In genomic region chr13:41456768-41457588, GRCh38 we compare ENCODE assay signal across 8 cellular contexts. TPM values are rescaled to one million over a fixed set of nuclear protein-coding genes. Genes with fewer than 3 reads are reported as not detected.
DNase-seq lines count a peak whose midpoint lies in the region; ATAC-seq and TF ChIP-seq lines count a peak whose summit lies in the region.

Gene RGCC (plus strand): TSS chr13:41457550. CDS start chr13:41457708, 158 bp downstream.

- peak; percentile 61 for ATAC-seq in HG02884 (IDR thresholded peaks at IDR 0.05; ENCODE audit: unreplicated experiment)
- peak; percentile 64 for ATAC-seq in foreskin keratinocyte

- BruUV-seq in OCI-LY7 (replicated peaks; lab: Mats Ljungman, UMichigan), result no TSS peak

- no peaks in the 10 kb centered on the region for H3K9me2 ChIP-seq in OCI-LY7 (ENCODE audit: insufficient read depth, low read length)

- no peak for TF ChIP-seq CTCF in OCI-LY7 (conservative IDR thresholded peaks at IDR 0.05; ENCODE audit: low read length)
- TF ChIP-seq CTCF in foreskin keratinocyte (conservative IDR thresholded peaks at IDR 0.05), result no peak
- no peak for TF ChIP-seq CTCF in neural progenitor cell (IDR thresholded peaks at IDR 0.05)
- TF ChIP-seq CTCF in stomach (IDR thresholded peaks at IDR 0.05), result no peak

- H3K4me2 ChIP-seq in OCI-LY7 (ENCODE audit: low read length) (peak within 1 kb of the TSS; percentile 94), neural progenitor cell (peak within 1 kb of the TSS; percentile 90)

- H3K36me3 ChIP-seq in OCI-LY7 (ENCODE audit: insufficient read depth, low read length), result peaks cover 40% of the 10 kb centered on the region
- no peaks in the 10 kb centered on the region for H3K36me3 ChIP-seq in neural progenitor cell
- H3K36me3 ChIP-seq in stomach, result peaks cover 0 to 3% (median 0%) of the 10 kb centered on the region in 4 donors

- 6 to 25% (median 7%) methylated on average over 30 to 91 of the region's 92 CpGs for WGBS in stomach, 5 donors

- peaks cover 13% of the 10 kb centered on the region for H3K4me1 Mint-ChIP-seq in neural progenitor cell

- CTCF ChIA-PET in OCI-LY7 (lab: Charles Lee; ENCODE audit: unreplicated experiment), result no interaction called here

- DNase-seq in NCI-H2081 (lab: John Stamatoyannopoulos, UW), result peak; percentile 12 to 39
- no peak for DNase-seq in NCI-H2081 treated with DMSO at 0.1 percent for 48 hours (lab: John Stamatoyannopoulos, UW)
- peak; percentile 80 for DNase-seq in OCI-LY7 (ENCODE audit: low spot score)
- DNase-seq in activated T-helper 9 cell treated with anti-CD3 and anti-CD28 coated beads, Interleukin-2, amount 50 U/mL, for 16 hours (ENCODE audit: low read depth), result peak; percentile 91
- no peak for DNase-seq in foreskin keratinocyte
- peak; percentile 87 for DNase-seq in neural progenitor cell (ENCODE audit: low spot score)
- DNase-seq in stomach, result peak; percentile 79

- peaks cover 1% of the 10 kb centered on the region for H3K36me3 Mint-ChIP-seq in neural progenitor cell

- no peak for TF ChIP-seq EP300 in stomach (IDR thresholded peaks at IDR 0.05)

- POLR2A ChIA-PET in OCI-LY7 (lab: Charles Lee), result interaction anchor here (0.6 to 5.1 kb wide), 3 partner anchors 44 to 279 kb away, joined by 4 to 82 read pairs (median 6); no protein-coding TSS in a partner anchor

- H3K9ac ChIP-seq in neural progenitor cell, result no peak within 1 kb of the TSS

- peaks cover 8% of the 10 kb centered on the region for H3F3A ChIP-seq in neural progenitor cell (ENCODE audit: low read depth)

- peaks cover 26% of the 10 kb centered on the region for H3K4me1 ChIP-seq in OCI-LY7 (ENCODE audit: insufficient read depth, low read length, poor library complexity, severe bottlenecking)
- no peaks in the 10 kb centered on the region for H3K4me1 ChIP-seq in foreskin keratinocyte
- no peaks in the 10 kb centered on the region for H3K4me1 ChIP-seq in neural progenitor cell
- H3K4me1 ChIP-seq in stomach, result peaks cover 8 to 32% (median 27%) of the 10 kb centered on the region in 4 donors

- H3K9me3 ChIP-seq in OCI-LY7 (ENCODE audit: low read length) (no peaks in the 10 kb centered on the region), neural progenitor cell (ENCODE audit: low read depth) (no peaks in the 10 kb centered on the region), stomach (no peaks in the 10 kb centered on the region)

- H3K27me3 ChIP-seq in foreskin keratinocyte (peaks cover 35% of the 10 kb centered on the region), neural progenitor cell (peaks cover 100% of the 10 kb centered on the region), stomach (peaks cover 0 to 56% (median 27%) of the 10 kb centered on the region in 3 donors)

- H3K27ac ChIP-seq in OCI-LY7 (ENCODE audit: low read depth, low read length, poor library complexity, severe bottlenecking) (peak within 1 kb of the TSS; percentile 95), foreskin keratinocyte (no peak within 1 kb of the TSS), neural progenitor cell (no peak within 1 kb of the TSS), stomach (peak within 1 kb of the TSS; percentile 52 to 75 (median 70))

- peaks cover 30% of the 10 kb centered on the region for H3K27me3 Mint-ChIP-seq in neural progenitor cell (ENCODE audit: insufficient read depth, low read depth)

- H2AFZ ChIP-seq in OCI-LY7 (ENCODE audit: low read length) (peak within 1 kb of the TSS; percentile 69; the same call in 1 of the 2 replicates), neural progenitor cell (replicated peaks) (peak within 1 kb of the TSS; percentile 92)

- peaks cover 6% of the 10 kb centered on the region for H3K9me3 Mint-ChIP-seq in neural progenitor cell

- H3K27ac Mint-ChIP-seq in neural progenitor cell, result no peak within 1 kb of the TSS

- H4K20me1 ChIP-seq in OCI-LY7 (ENCODE audit: insufficient read depth, low read length) (peaks cover 5% of the 10 kb centered on the region; the same call in 1 of the 2 replicates), neural progenitor cell (ENCODE audit: low read depth) (no peaks in the 10 kb centered on the region)

- H3K79me2 ChIP-seq in OCI-LY7 (ENCODE audit: insufficient read depth, low read depth, low read length) (peaks cover 44% of the 10 kb centered on the region), neural progenitor cell (ENCODE audit: low read depth) (no peaks in the 10 kb centered on the region)

- intact Hi-C loops in OCI-LY7 (cut with micrococcal nuclease; ENCODE audit: unreplicated experiment), result no loop called here
- intact Hi-C loops in stomach (cut with DNase I; ENCODE audit: low total_unique reads), result no loop called here

- H3K4me3 Mint-ChIP-seq in neural progenitor cell, result peak within 1 kb of the TSS; percentile 84

- H3K4me3 ChIP-seq in OCI-LY7 (ENCODE audit: low read depth, low read length, poor library complexity, severe bottlenecking) (peak within 1 kb of the TSS; percentile 85), neural progenitor cell (peak within 1 kb of the TSS; percentile 63), stomach (peak within 1 kb of the TSS; percentile 51 to 91 (median 68))

- no peak for TF ChIP-seq POLR2A in stomach (IDR thresholded peaks at IDR 0.05)

RNA-seq across cellular contexts. Expression of gene RGCC, which starts in this region (rescaled TPM):
- 219 and 274 TPM in 2 replicates for total RNA-seq in OCI-LY7 (2014; rRNA removed; shearing (Covaris generic))
- total RNA-seq in OCI-LY7 (2022) (89.5 and 101 TPM in 2 replicates), foreskin keratinocyte (0.51 and 0.88 TPM in 2 replicates), neural progenitor cell (ENCODE audit: low replicate concordance) (not detected in 2 replicates), stomach (10 to 100 TPM in 4 of 5 donors, 1 to 10 TPM in 1; 4.6 to 58.3 (median 39.8) TPM)
- polyA plus RNA-seq in foreskin keratinocyte (0.74 and 1.1 TPM in 2 replicates), stomach (10 to 100 TPM; 10.6 to 38.2 (median 19.1) TPM)

Comparison
In these comparisons a context has a peak if more than half of its experiments do, and no peak if none do; other contexts are left out.
1. DNase-seq: peak in NCI-H2081 (2 of 2), OCI-LY7 (single experiment), activated T-helper 9 cell treated with anti-CD3 and anti-CD28 coated beads, Interleukin-2, amount 50 U/mL, for 16 hours (single experiment) and stomach (single experiment); none in NCI-H2081 treated with DMSO at 0.1 percent for 48 hours (single experiment) and foreskin keratinocyte (0 of 2).
2. Peak in DNase-seq, H3K4me3 ChIP-seq and H3K4me2 ChIP-seq in neural progenitor cell; RNA of the gene not detected or under 1 TPM.
3. H3K27ac ChIP-seq: peak in OCI-LY7 (single experiment) and stomach (5 of 5); none in foreskin keratinocyte (single experiment) and neural progenitor cell (single experiment).
4. Peak in every context shown above with its lines, with median percentiles within 50 percentile points of each other: H3K4me3 ChIP-seq.